2 cellular contexts compared by ENCODE assay signal in the genomic region with DNA sequence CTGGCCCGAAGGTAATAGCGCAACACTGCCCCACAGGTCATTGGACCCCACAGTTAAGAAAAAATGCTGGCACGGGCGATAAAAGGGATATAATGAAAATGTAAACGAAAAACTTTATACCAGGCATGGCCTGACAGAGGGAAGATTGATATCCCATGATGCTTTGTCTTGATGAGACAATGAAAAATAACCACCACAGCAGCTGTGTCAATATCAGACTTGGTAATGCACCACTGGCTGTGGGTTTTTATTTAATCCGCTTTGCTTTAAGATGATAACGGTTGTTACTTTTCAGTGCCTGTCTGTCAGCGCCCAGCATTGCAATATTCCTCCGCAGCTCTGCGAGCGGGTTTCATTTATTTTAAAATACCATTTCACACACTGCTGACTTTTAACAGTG.
TF ChIP-seq lines count a peak whose summit lies in the region.

No MANE protein-coding gene starts in this region.

TF ChIP-seq in GM23338, 12 proteins besides CTCF, POLR2A, EP300 and RAD21 (continued from another document and continues in another):
- TF ChIP-seq, protein P1, sequence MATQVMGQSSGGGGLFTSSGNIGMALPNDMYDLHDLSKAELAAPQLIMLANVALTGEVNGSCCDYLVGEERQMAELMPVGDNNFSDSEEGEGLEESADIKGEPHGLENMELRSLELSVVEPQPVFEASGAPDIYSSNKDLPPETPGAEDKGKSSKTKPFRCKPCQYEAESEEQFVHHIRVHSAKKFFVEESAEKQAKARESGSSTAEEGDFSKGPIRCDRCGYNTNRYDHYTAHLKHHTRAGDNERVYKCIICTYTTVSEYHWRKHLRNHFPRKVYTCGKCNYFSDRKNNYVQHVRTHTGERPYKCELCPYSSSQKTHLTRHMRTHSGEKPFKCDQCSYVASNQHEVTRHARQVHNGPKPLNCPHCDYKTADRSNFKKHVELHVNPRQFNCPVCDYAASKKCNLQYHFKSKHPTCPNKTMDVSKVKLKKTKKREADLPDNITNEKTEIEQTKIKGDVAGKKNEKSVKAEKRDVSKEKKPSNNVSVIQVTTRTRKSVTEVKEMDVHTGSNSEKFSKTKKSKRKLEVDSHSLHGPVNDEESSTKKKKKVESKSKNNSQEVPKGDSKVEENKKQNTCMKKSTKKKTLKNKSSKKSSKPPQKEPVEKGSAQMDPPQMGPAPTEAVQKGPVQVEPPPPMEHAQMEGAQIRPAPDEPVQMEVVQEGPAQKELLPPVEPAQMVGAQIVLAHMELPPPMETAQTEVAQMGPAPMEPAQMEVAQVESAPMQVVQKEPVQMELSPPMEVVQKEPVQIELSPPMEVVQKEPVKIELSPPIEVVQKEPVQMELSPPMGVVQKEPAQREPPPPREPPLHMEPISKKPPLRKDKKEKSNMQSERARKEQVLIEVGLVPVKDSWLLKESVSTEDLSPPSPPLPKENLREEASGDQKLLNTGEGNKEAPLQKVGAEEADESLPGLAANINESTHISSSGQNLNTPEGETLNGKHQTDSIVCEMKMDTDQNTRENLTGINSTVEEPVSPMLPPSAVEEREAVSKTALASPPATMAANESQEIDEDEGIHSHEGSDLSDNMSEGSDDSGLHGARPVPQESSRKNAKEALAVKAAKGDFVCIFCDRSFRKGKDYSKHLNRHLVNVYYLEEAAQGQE (IDR thresholded peaks at IDR 0.05; ENCODE audit: unreplicated experiment) = no peak
- TF ChIP-seq ZNF114 (CRISPR knock-in tag; IDR thresholded peaks at IDR 0.05) (no peak), EZH2phosphoT487 (IDR thresholded peaks at IDR 0.05; ENCODE audit: unreplicated experiment) (no peak), ZNF331 (CRISPR knock-in tag; IDR thresholded peaks at IDR 0.05; ENCODE audit: low read depth) (no peak), CREB1 (CRISPR knock-in tag; IDR thresholded peaks at IDR 0.05; ENCODE audit: low read depth) (no peak), NANOG (IDR thresholded peaks at IDR 0.05; ENCODE audit: borderline replicate concordance) (no peak), POLR2AphosphoS5 (IDR thresholded peaks at IDR 0.05; ENCODE audit: low read depth) (no peak), STAT1 (IDR thresholded peaks at IDR 0.05; ENCODE audit: unreplicated experiment) (no peak)
- TF ChIP-seq, protein P2, sequence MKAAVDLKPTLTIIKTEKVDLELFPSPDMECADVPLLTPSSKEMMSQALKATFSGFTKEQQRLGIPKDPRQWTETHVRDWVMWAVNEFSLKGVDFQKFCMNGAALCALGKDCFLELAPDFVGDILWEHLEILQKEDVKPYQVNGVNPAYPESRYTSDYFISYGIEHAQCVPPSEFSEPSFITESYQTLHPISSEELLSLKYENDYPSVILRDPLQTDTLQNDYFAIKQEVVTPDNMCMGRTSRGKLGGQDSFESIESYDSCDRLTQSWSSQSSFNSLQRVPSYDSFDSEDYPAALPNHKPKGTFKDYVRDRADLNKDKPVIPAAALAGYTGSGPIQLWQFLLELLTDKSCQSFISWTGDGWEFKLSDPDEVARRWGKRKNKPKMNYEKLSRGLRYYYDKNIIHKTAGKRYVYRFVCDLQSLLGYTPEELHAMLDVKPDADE (IDR thresholded peaks at IDR 0.05) = no peak
- TF ChIP-seq, protein P3, sequence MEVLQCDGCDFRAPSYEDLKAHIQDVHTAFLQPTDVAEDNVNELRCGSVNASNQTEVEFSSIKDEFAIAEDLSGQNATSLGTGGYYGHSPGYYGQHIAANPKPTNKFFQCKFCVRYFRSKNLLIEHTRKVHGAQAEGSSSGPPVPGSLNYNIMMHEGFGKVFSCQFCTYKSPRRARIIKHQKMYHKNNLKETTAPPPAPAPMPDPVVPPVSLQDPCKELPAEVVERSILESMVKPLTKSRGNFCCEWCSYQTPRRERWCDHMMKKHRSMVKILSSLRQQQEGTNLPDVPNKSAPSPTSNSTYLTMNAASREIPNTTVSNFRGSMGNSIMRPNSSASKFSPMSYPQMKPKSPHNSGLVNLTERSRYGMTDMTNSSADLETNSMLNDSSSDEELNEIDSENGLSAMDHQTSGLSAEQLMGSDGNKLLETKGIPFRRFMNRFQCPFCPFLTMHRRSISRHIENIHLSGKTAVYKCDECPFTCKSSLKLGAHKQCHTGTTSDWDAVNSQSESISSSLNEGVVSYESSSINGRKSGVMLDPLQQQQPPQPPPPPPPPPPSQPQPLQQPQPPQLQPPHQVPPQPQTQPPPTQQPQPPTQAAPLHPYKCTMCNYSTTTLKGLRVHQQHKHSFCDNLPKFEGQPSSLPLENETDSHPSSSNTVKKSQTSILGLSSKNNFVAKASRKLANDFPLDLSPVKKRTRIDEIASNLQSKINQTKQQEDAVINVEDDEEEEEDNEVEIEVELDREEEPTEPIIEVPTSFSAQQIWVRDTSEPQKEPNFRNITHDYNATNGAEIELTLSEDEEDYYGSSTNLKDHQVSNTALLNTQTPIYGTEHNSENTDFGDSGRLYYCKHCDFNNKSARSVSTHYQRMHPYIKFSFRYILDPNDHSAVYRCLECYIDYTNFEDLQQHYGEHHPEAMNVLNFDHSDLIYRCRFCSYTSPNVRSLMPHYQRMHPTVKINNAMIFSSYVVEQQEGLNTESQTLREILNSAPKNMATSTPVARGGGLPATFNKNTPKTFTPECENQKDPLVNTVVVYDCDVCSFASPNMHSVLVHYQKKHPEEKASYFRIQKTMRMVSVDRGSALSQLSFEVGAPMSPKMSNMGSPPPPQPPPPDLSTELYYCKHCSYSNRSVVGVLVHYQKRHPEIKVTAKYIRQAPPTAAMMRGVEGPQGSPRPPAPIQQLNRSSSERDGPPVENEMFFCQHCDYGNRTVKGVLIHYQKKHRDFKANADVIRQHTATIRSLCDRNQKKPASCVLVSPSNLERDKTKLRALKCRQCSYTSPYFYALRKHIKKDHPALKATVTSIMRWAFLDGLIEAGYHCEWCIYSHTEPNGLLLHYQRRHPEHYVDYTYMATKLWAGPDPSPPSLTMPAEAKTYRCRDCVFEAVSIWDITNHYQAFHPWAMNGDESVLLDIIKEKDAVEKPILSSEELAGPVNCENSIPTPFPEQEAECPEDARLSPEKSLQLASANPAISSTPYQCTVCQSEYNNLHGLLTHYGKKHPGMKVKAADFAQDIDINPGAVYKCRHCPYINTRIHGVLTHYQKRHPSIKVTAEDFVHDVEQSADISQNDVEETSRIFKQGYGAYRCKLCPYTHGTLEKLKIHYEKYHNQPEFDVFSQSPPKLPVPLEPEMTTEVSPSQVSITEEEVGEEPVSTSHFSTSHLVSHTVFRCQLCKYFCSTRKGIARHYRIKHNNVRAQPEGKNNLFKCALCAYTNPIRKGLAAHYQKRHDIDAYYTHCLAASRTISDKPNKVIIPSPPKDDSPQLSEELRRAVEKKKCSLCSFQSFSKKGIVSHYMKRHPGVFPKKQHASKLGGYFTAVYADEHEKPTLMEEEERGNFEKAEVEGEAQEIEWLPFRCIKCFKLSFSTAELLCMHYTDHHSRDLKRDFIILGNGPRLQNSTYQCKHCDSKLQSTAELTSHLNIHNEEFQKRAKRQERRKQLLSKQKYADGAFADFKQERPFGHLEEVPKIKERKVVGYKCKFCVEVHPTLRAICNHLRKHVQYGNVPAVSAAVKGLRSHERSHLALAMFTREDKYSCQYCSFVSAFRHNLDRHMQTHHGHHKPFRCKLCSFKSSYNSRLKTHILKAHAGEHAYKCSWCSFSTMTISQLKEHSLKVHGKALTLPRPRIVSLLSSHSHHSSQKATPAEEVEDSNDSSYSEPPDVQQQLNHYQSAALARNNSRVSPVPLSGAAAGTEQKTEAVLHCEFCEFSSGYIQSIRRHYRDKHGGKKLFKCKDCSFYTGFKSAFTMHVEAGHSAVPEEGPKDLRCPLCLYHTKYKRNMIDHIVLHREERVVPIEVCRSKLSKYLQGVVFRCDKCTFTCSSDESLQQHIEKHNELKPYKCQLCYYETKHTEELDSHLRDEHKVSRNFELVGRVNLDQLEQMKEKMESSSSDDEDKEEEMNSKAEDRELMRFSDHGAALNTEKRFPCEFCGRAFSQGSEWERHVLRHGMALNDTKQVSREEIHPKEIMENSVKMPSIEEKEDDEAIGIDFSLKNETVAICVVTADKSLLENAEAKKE (CRISPR knock-in tag; IDR thresholded peaks at IDR 0.05) = no peak

TF ChIP-seq in neural cell, 6 proteins besides CTCF, POLR2A, EP300 and RAD21 (continued from another document):
- TF ChIP-seq, protein P1 (IDR thresholded peaks at IDR 0.05; ENCODE audit: borderline replicate concordance) = peak; percentile 21
